Comparison of ENCODE assay signal across 1 cellular context in genomic region chr12:108561852-108562347, GRCh38.
TF ChIP-seq lines count a peak whose summit lies in the region.

No MANE protein-coding gene starts in this region.

TF ChIP-seq in K562, 482 proteins besides CTCF, POLR2A, EP300 and RAD21 (continued from another document and continues in another):
- 0 out of 2 replicates have a peak, but pooled peaks have one; percentile 31 for TF ChIP-seq ATF6 (CRISPR knock-in tag; IDR thresholded peaks at IDR 0.05)
- TF ChIP-seq GTF2B (IDR thresholded peaks at IDR 0.05; ENCODE audit: extremely low read depth, insufficient read length): peak; percentile 15
- no peak for TF ChIP-seq U2AF2 (optimal IDR thresholded peaks at IDR 0.05; ENCODE audit: low read depth, low read length)
- no peak for TF ChIP-seq ZBTB12 (CRISPR knock-in tag; IDR thresholded peaks at IDR 0.05)
- TF ChIP-seq ZNF24 (IDR thresholded peaks at IDR 0.05): no peak
- TF ChIP-seq FOSL1 (tag; conservative IDR thresholded peaks at IDR 0.05): no peak
- no peak for TF ChIP-seq RFX5 (IDR thresholded peaks at IDR 0.05; ENCODE audit: low read depth, low read length)
- no peak for TF ChIP-seq MYNN (IDR thresholded peaks at IDR 0.05)
- no peak for TF ChIP-seq MYNN (CRISPR knock-in tag; IDR thresholded peaks at IDR 0.05)
- TF ChIP-seq CBX8 (IDR thresholded peaks at IDR 0.05; ENCODE audit: borderline replicate concordance, extremely low read depth, low read depth, low read length, poor library complexity, severe bottlenecking): no peak
- no peak for TF ChIP-seq SREBF2 (CRISPR knock-in tag; IDR thresholded peaks at IDR 0.05)
- TF ChIP-seq ZNF589 (CRISPR knock-in tag; IDR thresholded peaks at IDR 0.05; ENCODE audit: low read depth): peak; percentile 16; the same call in 1 of the 2 replicates
- peak in 1 of 2 experiments; percentile 25; a peak in 1 of 4 replicates for TF ChIP-seq FOXA3 (CRISPR knock-in tag; conservative IDR thresholded peaks at IDR 0.05 in 1 of 2, IDR thresholded peaks at IDR 0.05 in 1 of 2)
- TF ChIP-seq CUX1 (CRISPR knock-in tag; IDR thresholded peaks at IDR 0.05): no peak
- TF ChIP-seq TGIF2 (CRISPR knock-in tag; IDR thresholded peaks at IDR 0.05): no peak
- TF ChIP-seq ZNF316 (IDR thresholded peaks at IDR 0.05): no peak
- no peak for TF ChIP-seq ZBTB2 (IDR thresholded peaks at IDR 0.05)
- no peak for TF ChIP-seq TSHZ1 (CRISPR knock-in tag; IDR thresholded peaks at IDR 0.05)
- peak; percentile 89 for TF ChIP-seq SUPT5H (IDR thresholded peaks at IDR 0.05)
- TF ChIP-seq ARHGAP35 (IDR thresholded peaks at IDR 0.05; ENCODE audit: partially characterized antibody): no peak
- TF ChIP-seq KAT7 (CRISPR knock-in tag; IDR thresholded peaks at IDR 0.05; ENCODE audit: borderline replicate concordance): peak; percentile 15; the same call in 1 of the 2 replicates
- no peak for TF ChIP-seq FUS (optimal IDR thresholded peaks at IDR 0.05; ENCODE audit: low read depth, low read length)
- no peak for TF ChIP-seq ZC3H11A (IDR thresholded peaks at IDR 0.05; ENCODE audit: low read depth, low read length)
- TF ChIP-seq ZNF395 (CRISPR knock-in tag; IDR thresholded peaks at IDR 0.05): peak; percentile 20; the same call in 1 of the 2 replicates
- TF ChIP-seq HNRNPUL1 (IDR thresholded peaks at IDR 0.05; ENCODE audit: low read length): no peak
- no peak for TF ChIP-seq CREB3L1 (IDR thresholded peaks at IDR 0.05; ENCODE audit: borderline replicate concordance, low read depth)
- no peak for TF ChIP-seq BRCA1 (IDR thresholded peaks at IDR 0.05)
- no peak for TF ChIP-seq BRCA1 (CRISPR knock-in tag; IDR thresholded peaks at IDR 0.05)
- peak; percentile 11; the same call in 1 of the 2 replicates for TF ChIP-seq NBN (IDR thresholded peaks at IDR 0.05; ENCODE audit: low read depth)
- TF ChIP-seq TCF15 (CRISPR knock-in tag; IDR thresholded peaks at IDR 0.05): no peak
- TF ChIP-seq ZZZ3 (IDR thresholded peaks at IDR 0.05): no peak
- TF ChIP-seq NFE2L1 (tag; IDR thresholded peaks at IDR 0.05; ENCODE audit: borderline replicate concordance, low read depth): no peak
- no peak for TF ChIP-seq BCL6 (CRISPR knock-in tag; IDR thresholded peaks at IDR 0.05)
- TF ChIP-seq ASH1L (IDR thresholded peaks at IDR 0.05; ENCODE audit: borderline replicate concordance, low read depth, partially characterized antibody): no peak
- no peak for TF ChIP-seq PHB2 (IDR thresholded peaks at IDR 0.05; ENCODE audit: low read depth)
- no peak for TF ChIP-seq MIER1 (IDR thresholded peaks at IDR 0.05; ENCODE audit: low read depth)
- no peak for TF ChIP-seq KDM4B (IDR thresholded peaks at IDR 0.05; ENCODE audit: borderline replicate concordance in 2 of 2, low read depth in 1 of 2)
- TF ChIP-seq BCLAF1 (IDR thresholded peaks at IDR 0.05; ENCODE audit: borderline replicate concordance in 1 of 2, control insufficient read depth in 1 of 2, low read depth in 2 of 2, low read length in 1 of 2): no peak
- TF ChIP-seq PRPF4 (IDR thresholded peaks at IDR 0.05; ENCODE audit: insufficient read depth, low read depth, low read length, poor library complexity, severe bottlenecking): no peak
